14 cellular contexts compared by ENCODE assay signal in the genomic region with DNA sequence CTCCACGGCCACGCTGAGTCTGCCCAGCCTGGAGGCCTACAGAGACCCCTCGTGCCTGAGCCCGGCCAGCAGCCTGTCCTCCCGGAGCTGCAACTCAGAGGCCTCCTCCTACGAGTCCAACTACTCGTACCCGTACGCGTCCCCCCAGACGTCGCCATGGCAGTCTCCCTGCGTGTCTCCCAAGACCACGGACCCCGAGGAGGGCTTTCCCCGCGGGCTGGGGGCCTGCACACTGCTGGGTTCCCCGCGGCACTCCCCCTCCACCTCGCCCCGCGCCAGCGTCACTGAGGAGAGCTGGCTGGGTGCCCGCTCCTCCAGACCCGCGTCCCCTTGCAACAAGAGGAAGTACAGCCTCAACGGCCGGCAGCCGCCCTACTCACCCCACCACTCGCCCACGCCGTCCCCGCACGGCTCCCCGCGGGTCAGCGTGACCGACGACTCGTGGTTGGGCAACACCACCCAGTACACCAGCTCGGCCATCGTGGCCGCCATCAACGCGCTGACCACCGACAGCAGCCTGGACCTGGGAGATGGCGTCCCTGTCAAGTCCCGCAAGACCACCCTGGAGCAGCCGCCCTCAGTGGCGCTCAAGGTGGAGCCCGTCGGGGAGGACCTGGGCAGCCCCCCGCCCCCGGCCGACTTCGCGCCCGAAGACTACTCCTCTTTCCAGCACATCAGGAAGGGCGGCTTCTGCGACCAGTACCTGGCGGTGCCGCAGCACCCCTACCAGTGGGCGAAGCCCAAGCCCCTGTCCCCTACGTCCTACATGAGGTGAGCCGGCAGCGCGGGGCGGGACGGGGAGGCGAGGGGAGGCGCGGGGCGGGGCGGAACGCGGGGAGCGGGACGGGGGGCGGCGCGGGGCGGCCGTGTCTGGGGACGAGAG.
"Had no signal": no experiment of that assay in that cellular context is flagged by ENCODE, and none has a peak within 500 bp of the region (broad histone marks: within the 10 kb centered on the region; RNA-seq: fewer than 3 reads in every experiment).

No MANE protein-coding gene starts in this region.

- FAIRE-seq: frontal cortex, TTC549 had no signal

- H3K4me1 ChIP-seq: ascending aorta, breast epithelium, prostate gland had no signal

- H3K9me3 ChIP-seq: ascending aorta, breast epithelium, prostate gland had no signal

- H3K36me3 ChIP-seq: breast epithelium, prostate gland had no signal

- H3K27me3 ChIP-seq: ascending aorta, breast epithelium had no signal

- DNase-seq: activated CD4-positive, alpha-beta T cell treated with anti-CD3 and anti-CD28 coated beads for 48 hours; activated CD8-positive, alpha-beta memory T cell treated with anti-CD3 and anti-CD28 coated beads for 24 hours; activated naive CD4-positive, alpha-beta T cell treated with anti-CD3 and anti-CD28 coated beads for 36 hours; activated naive CD8-positive, alpha-beta T cell treated with anti-CD3 and anti-CD28 coated beads, Interleukin-2, amount 50 U/mL, for 24 hours; mesenchymal stem cell; nephron progenitor cell had no signal

- H3K4me3 ChIP-seq: ascending aorta, breast epithelium, prostate gland had no signal

- H3K27ac ChIP-seq: ascending aorta, breast epithelium, prostate gland had no signal

- ATAC-seq: activated naive CD8-positive, alpha-beta T cell treated with anti-CD3 and anti-CD28 coated beads, Interleukin-2, amount 50 U/mL, for 24 hours; activated T-helper 17 cell treated with anti-CD3 and anti-CD28 coated beads, Interleukin-2, amount 50 U/mL, for 72 hours; left lobe of liver; sciatic nerve had no signal
